In genomic region chr14:95198320-95198719, GRCh38 we compare ENCODE assay signal across 1 cellular context.
TF ChIP-seq lines count a peak whose summit lies in the region.

No MANE protein-coding gene starts in this region.

TF ChIP-seq in H1, 55 proteins besides CTCF, POLR2A, EP300 and RAD21:
- TF ChIP-seq CBX8 (IDR thresholded peaks at IDR 0.05; ENCODE audit: borderline replicate concordance, low read depth, low read length) (no peak), TCF12 (IDR thresholded peaks at IDR 0.05; ENCODE audit: low read depth, low read length) (no peak), BRCA1 (IDR thresholded peaks at IDR 0.05; ENCODE audit: low read depth, low read length) (no peak), ATF2 (IDR thresholded peaks at IDR 0.05; ENCODE audit: low read length) (no peak), POU5F1 (IDR thresholded peaks at IDR 0.05; ENCODE audit: low read depth, low read length) (no peak), CHD7 (IDR thresholded peaks at IDR 0.05; ENCODE audit: insufficient replicate concordance, low read length) (no peak), E2F6 (IDR thresholded peaks at IDR 0.05) (no peak), MAX (IDR thresholded peaks at IDR 0.05) (no peak), CHD2 (IDR thresholded peaks at IDR 0.05; ENCODE audit: low read length) (no peak), RXRA (IDR thresholded peaks at IDR 0.05; ENCODE audit: insufficient read depth, low read depth, low read length) (no peak), CTBP2 (IDR thresholded peaks at IDR 0.05; ENCODE audit: borderline replicate concordance, insufficient read depth, insufficient read length, low read length) (no peak), SIRT6 (IDR thresholded peaks at IDR 0.05; ENCODE audit: low read length) (no peak), ASH2L (IDR thresholded peaks at IDR 0.05; ENCODE audit: low read length) (no peak), KDM1A (IDR thresholded peaks at IDR 0.05; ENCODE audit: borderline replicate concordance, low read length) (no peak), SP4 (IDR thresholded peaks at IDR 0.05; ENCODE audit: low read length) (no peak), BACH1 (IDR thresholded peaks at IDR 0.05; ENCODE audit: low read length) (no peak), SIN3A (conservative IDR thresholded peaks at IDR 0.05 in 1 of 2, IDR thresholded peaks at IDR 0.05 in 1 of 2; ENCODE audit: low read depth in 1 of 2, low read length in 2 of 2) (no peak), PHF8 (conservative IDR thresholded peaks at IDR 0.05; ENCODE audit: low read depth, low read length) (no peak)
